ENCODE assay signal across 9 cellular contexts in genomic region chr17:68378202-68379149, GRCh38.
DNase-seq lines count a peak whose midpoint lies in the region; ATAC-seq and TF ChIP-seq lines count a peak whose summit lies in the region.
"Had no signal": no experiment of that assay in that cellular context is flagged by ENCODE, and none has a peak within 500 bp of the region (broad histone marks: within the 10 kb centered on the region; RNA-seq: fewer than 3 reads in every experiment).

No MANE protein-coding gene starts in this region.

- peak overlapping the region; percentile 7; the same call in 1 of the 2 replicates for H3K4me3 ChIP-seq in WI38 (ENCODE audit: low read depth, low read length)
- peak overlapping the region in 6 of 10 donors; percentile 11 to 36 (median 18) for H3K4me3 ChIP-seq in heart right ventricle
- H3K4me3 ChIP-seq in prostate gland = peak overlapping the region in 1 of 2 donors; percentile 15
- H3K4me3 ChIP-seq: SJSA1 had no signal

- peaks cover 18 to 60% (median 39%) of the 10 kb centered on the region in 9 donors for H3K4me1 ChIP-seq in heart right ventricle
- H3K4me1 ChIP-seq in prostate gland (replicated peaks) = peaks cover 17% of the 10 kb centered on the region

- H3K27ac ChIP-seq in heart right ventricle (peak overlapping the region; percentile 87 to 100 (median 94)), prostate gland (peak overlapping the region; percentile 93 to 95)
- H3K27ac ChIP-seq: SJSA1 had no signal

- no peak for TF ChIP-seq CTCF in HFFc6 (IDR thresholded peaks at IDR 0.05)
- no peak for TF ChIP-seq CTCF in WI38 (IDR thresholded peaks at IDR 0.05; ENCODE audit: low read depth, low read length)
- no peak for TF ChIP-seq CTCF in heart right ventricle (IDR thresholded peaks at IDR 0.05)
- no peak for TF ChIP-seq CTCF in prostate gland (IDR thresholded peaks at IDR 0.05)

- H3K36me3 ChIP-seq in heart right ventricle = no peaks in the 10 kb centered on the region
- no peaks in the 10 kb centered on the region for H3K36me3 ChIP-seq in prostate gland
- H3K36me3 ChIP-seq: SJSA1 had no signal

- WGBS in heart right ventricle, 2 donors = 6 to 7% methylated on average over 23 of the region's 23 CpGs
- WGBS in prostate gland = 7% methylated on average over 21 of the region's 23 CpGs

- no peaks in the 10 kb centered on the region for H3K9me3 ChIP-seq in heart right ventricle
- H3K9me3 ChIP-seq in prostate gland = no peaks in the 10 kb centered on the region
- H3K9me3 ChIP-seq: SJSA1 had no signal

- DNase-seq in HFFc6 = peak; percentile 94
- DNase-seq in heart right ventricle = peak; percentile 92
- DNase-seq in prostate gland (ENCODE audit: low spot score) = peak; percentile 90
- no peak for DNase-seq in KG1 (lab: John Stamatoyannopoulos, UW)
- no peak for DNase-seq in RPMI8226
- DNase-seq in stimulated activated CD4-positive, alpha-beta T cell treated with anti-CD3 and anti-CD28 coated beads, Interleukin-2, amount 100 ng/mL, for 48 hours = no peak

- H3K9me3 Mint-ChIP-seq in HFFc6 = no peaks in the 10 kb centered on the region

- no peak for TF ChIP-seq POLR2A in prostate gland (IDR thresholded peaks at IDR 0.05)

- intact Hi-C loops in heart right ventricle (cut with DNase I) (loop anchor here in 1 of 10 donors (5.0 kb wide), 1 partner anchor 86 kb away; the partner anchor contains the start of genes ARSG and SLC16A6), prostate gland (cut with DNase I) (loop anchor here (2.0 kb wide), 1 partner anchor 78 kb away; the partner anchor contains the start of gene WIPI1)

- peak overlapping the region; percentile 100 for H3K27ac Mint-ChIP-seq in HFFc6

- ATAC-seq in heart right ventricle = peak; percentile 89 to 96 (median 94)
- ATAC-seq in HG03520 (IDR thresholded peaks at IDR 0.05; ENCODE audit: unreplicated experiment) = no peak

- H3K27me3 ChIP-seq in heart right ventricle (no peaks in the 10 kb centered on the region), prostate gland (replicated peaks; ENCODE audit: insufficient read depth) (no peaks in the 10 kb centered on the region)
- H3K27me3 ChIP-seq: SJSA1 had no signal

- H3K4me1 Mint-ChIP-seq in HFFc6 (ENCODE audit: low read depth) = peaks cover 61% of the 10 kb centered on the region

- no peaks in the 10 kb centered on the region for H3K36me3 Mint-ChIP-seq in HFFc6 (ENCODE audit: low read depth)

- H3K27me3 Mint-ChIP-seq in HFFc6 (ENCODE audit: insufficient read depth) = peaks cover 4% of the 10 kb centered on the region

- peak overlapping the region; percentile 80 for H3K4me3 Mint-ChIP-seq in HFFc6

Comparison
In these comparisons a context has a peak if more than half of its experiments do, and no peak if none do; other contexts are left out.
1. DNase-seq: peak in HFFc6 (single experiment), heart right ventricle (2 of 2) and prostate gland (single experiment); none in KG1 (single experiment), RPMI8226 (single experiment) and stimulated activated CD4-positive, alpha-beta T cell treated with anti-CD3 and anti-CD28 coated beads, Interleukin-2, amount 100 ng/mL, for 48 hours (0 of 2).